Comparison of ENCODE assay signal across 35 cellular contexts in genomic region chr10:17307149-17307548, GRCh38.
"Had no signal": no experiment of that assay in that cellular context is flagged by ENCODE, and none has a peak within 500 bp of the region (broad histone marks: within the 10 kb centered on the region; RNA-seq: fewer than 3 reads in every experiment).

No MANE protein-coding gene starts in this region.

- H3K9me3 ChIP-seq: MG63 had no signal

- H3K36me3 ChIP-seq: MG63 had no signal

- DNase-seq: Kasumi-1, MG63, MM.1S, MV-4-11, NCI-H1048, NCI-H1092, NCI-H1092 treated with DMSO at 0.1 percent for 48 hours, NCI-H1105, NCI-H1105 treated with DMSO at 0.1 percent for 48 hours, NCI-H1417, NCI-H1417 treated with DMSO at 0.1 percent for 48 hours, NCI-H1436, NCI-H1436 treated with DMSO at 0.1 percent for 48 hours, NCI-H146, NCI-H1694, NCI-H1694 treated with DMSO at 0.1 percent for 48 hours, NCI-H187, NCI-H187 treated with DMSO at 0.1 percent for 48 hours, NCI-H1930, NCI-H2029, NCI-H2029 treated with DMSO at 0.1 percent for 48 hours, NCI-H2081, NCI-H2081 treated with DMSO at 0.1 percent for 48 hours, NCI-H2107, NCI-H2171, NCI-H2171 treated with DMSO at 0.1 percent for 48 hours, NCI-H2227 treated with DMSO at 0.1 percent for 48 hours, NCI-H226, NCI-H345, NCI-H446, NCI-H446 treated with DMSO at 0.1 percent for 48 hours, NCI-H510A, NCI-H510A treated with DMSO at 0.1 percent for 48 hours, NCI-H524, NCI-H524 treated with DMSO at 0.1 percent for 48 hours had no signal

- H3K4me3 ChIP-seq: MG63 had no signal
